ENCODE assay signal across 9 cellular contexts in genomic region chr6:4351857-4352669, GRCh38.
DNase-seq lines count a peak whose midpoint lies in the region; ATAC-seq and TF ChIP-seq lines count a peak whose summit lies in the region.
"Had no signal": no experiment of that assay in that cellular context is flagged by ENCODE, and none has a peak within 500 bp of the region (broad histone marks: within the 10 kb centered on the region; RNA-seq: fewer than 3 reads in every experiment).

No MANE protein-coding gene starts in this region.

- intact Hi-C loops in adrenal gland (cut with DNase I) (no loop called here), cardiac septum (cut with DNase I) (loop anchor here (5.0 to 10.0 kb wide), 3 partner anchors 35 to 453 kb away; partner anchors contain the start of gene CDYL), psoas muscle (cut with DNase I) (loop anchor here (5.0 to 10.0 kb wide), 4 partner anchors 67 to 423 kb away; partner anchors contain the start of gene CDYL (in 1 of the 2)), testis (cut with DNase I; ENCODE audit: low total_unique reads) (no loop called here)

- H3K27me3 ChIP-seq in adrenal gland (no peaks in the 10 kb centered on the region), psoas muscle (ENCODE audit: insufficient read depth in 3 of 3, low read length in 2 of 3) (no peaks in the 10 kb centered on the region), testis (no peaks in the 10 kb centered on the region), WERI-Rb-1 (ENCODE audit: insufficient read depth, low read depth, severe bottlenecking) (peaks cover 90% of the 10 kb centered on the region)
- no peaks in the 10 kb centered on the region for H3K27me3 ChIP-seq in effector memory CD4-positive, alpha-beta T cell (replicated peaks; ENCODE audit: control insufficient read depth, insufficient read depth, low read length, poor library complexity, severe bottlenecking)

- TF ChIP-seq POLR2A in adrenal gland (IDR thresholded peaks at IDR 0.05), result peak in 1 of 2 donors; percentile 55
- TF ChIP-seq POLR2A in testis (IDR thresholded peaks at IDR 0.05), result no peak

- H3K9me3 ChIP-seq in adrenal gland (replicated peaks in 1 of 3) (no peaks in the 10 kb centered on the region), psoas muscle (no peaks in the 10 kb centered on the region), testis (no peaks in the 10 kb centered on the region), WERI-Rb-1 (ENCODE audit: severe bottlenecking) (no peaks in the 10 kb centered on the region)
- no peaks in the 10 kb centered on the region for H3K9me3 ChIP-seq in effector memory CD4-positive, alpha-beta T cell (ENCODE audit: control insufficient read depth, low read length)

- WGBS in adrenal gland, 4 donors, result 39 to 59% (median 50%) methylated on average over 15 to 20 of the region's 20 CpGs
- 11 to 16% (median 12%) methylated on average over 20 of the region's 20 CpGs for WGBS in psoas muscle, 3 donors
- 53 to 56% methylated on average over 19 to 20 of the region's 20 CpGs for WGBS in testis, 2 donors

- ATAC-seq in psoas muscle (peak; percentile 87 to 96 (median 92)), GM19452 (IDR thresholded peaks at IDR 0.05; ENCODE audit: unreplicated experiment) (no peak)

- H3K36me3 ChIP-seq in adrenal gland (replicated peaks in 1 of 2) (no peaks in the 10 kb centered on the region), psoas muscle (ENCODE audit: insufficient read depth in 1 of 2, low read depth in 1 of 2) (no peaks in the 10 kb centered on the region), testis (ENCODE audit: low read depth, missing control alignments) (no peaks in the 10 kb centered on the region), WERI-Rb-1 (no peaks in the 10 kb centered on the region)
- no peaks in the 10 kb centered on the region for H3K36me3 ChIP-seq in effector memory CD4-positive, alpha-beta T cell (ENCODE audit: control insufficient read depth, insufficient read depth, low read length)

- H3K27ac ChIP-seq in adrenal gland (peak overlapping the region in 4 of 5 donors; percentile 66 to 87 (median 80)), psoas muscle (peak overlapping the region; percentile 91), testis (peak overlapping the region in 1 of 2 donors; percentile 46), WERI-Rb-1 (no peak overlapping the region)
- H3K27ac ChIP-seq in effector memory CD4-positive, alpha-beta T cell (ENCODE audit: insufficient read depth, low read length, poor library complexity, severe bottlenecking), result no peak overlapping the region

- H3K4me3 ChIP-seq in adrenal gland (peak overlapping the region in 2 of 4 donors; percentile 23 to 47), psoas muscle (peak overlapping the region; percentile 56), testis (no peak overlapping the region), WERI-Rb-1 (ENCODE audit: low read depth, low read length) (no peak overlapping the region)
- H3K4me3 ChIP-seq in effector memory CD4-positive, alpha-beta T cell (ENCODE audit: insufficient read depth, low read depth, low read length, poor library complexity, severe bottlenecking), result no peak overlapping the region

- H3K4me1 ChIP-seq in adrenal gland (replicated peaks in 1 of 2) (peaks cover 4 to 9% of the 10 kb centered on the region in 2 donors), psoas muscle (peaks cover 8% of the 10 kb centered on the region), testis (peaks cover 3% of the 10 kb centered on the region)
- H3K4me1 ChIP-seq in effector memory CD4-positive, alpha-beta T cell (ENCODE audit: control insufficient read depth, insufficient read depth, low read length, poor library complexity, severe bottlenecking), result no peaks in the 10 kb centered on the region

- TF ChIP-seq CTCF in adrenal gland (IDR thresholded peaks at IDR 0.05) (peak in 3 of 6 experiments; percentile 4 to 17 (median 15)), psoas muscle (IDR thresholded peaks at IDR 0.05) (no peak), testis (IDR thresholded peaks at IDR 0.05) (no peak), WERI-Rb-1 (IDR thresholded peaks at IDR 0.05; ENCODE audit: low read depth, low read length) (no peak)

- peak; percentile 90 for DNase-seq in GM03348 (ENCODE audit: low spot score)
- DNase-seq in adrenal gland, result peak; percentile 64 to 87 (median 82)
- DNase-seq in cardiac septum (ENCODE audit: low spot score), result peak; percentile 86
- peak; percentile 86 to 91 for DNase-seq in psoas muscle
- no peak for DNase-seq in testis
- DNase-seq in WERI-Rb-1, result no peak
- DNase-seq in effector memory CD4-positive, alpha-beta T cell, result no peak
- DNase-seq: activated CD4-positive, alpha-beta T cell treated with anti-CD3 and anti-CD28 coated beads for 1 hour had no signal

Comparison
In these comparisons a context has a peak if more than half of its experiments do, and no peak if none do; other contexts are left out.
1. DNase-seq: peak in GM03348 (single experiment), adrenal gland (7 of 7), cardiac septum (single experiment) and psoas muscle (2 of 2); none in testis (single experiment), WERI-Rb-1 (single experiment) and effector memory CD4-positive, alpha-beta T cell (0 of 3).
2. H3K27ac ChIP-seq: peak in adrenal gland (4 of 5) and psoas muscle (single experiment); none in WERI-Rb-1 (single experiment) and effector memory CD4-positive, alpha-beta T cell (single experiment).
3. intact Hi-C loops: an anchor here in cardiac septum (5.0 to 10.0 kb wide) and psoas muscle (5.0 to 10.0 kb wide); none called in adrenal gland and testis.